16 cellular contexts compared by ENCODE assay signal in the genomic region with DNA sequence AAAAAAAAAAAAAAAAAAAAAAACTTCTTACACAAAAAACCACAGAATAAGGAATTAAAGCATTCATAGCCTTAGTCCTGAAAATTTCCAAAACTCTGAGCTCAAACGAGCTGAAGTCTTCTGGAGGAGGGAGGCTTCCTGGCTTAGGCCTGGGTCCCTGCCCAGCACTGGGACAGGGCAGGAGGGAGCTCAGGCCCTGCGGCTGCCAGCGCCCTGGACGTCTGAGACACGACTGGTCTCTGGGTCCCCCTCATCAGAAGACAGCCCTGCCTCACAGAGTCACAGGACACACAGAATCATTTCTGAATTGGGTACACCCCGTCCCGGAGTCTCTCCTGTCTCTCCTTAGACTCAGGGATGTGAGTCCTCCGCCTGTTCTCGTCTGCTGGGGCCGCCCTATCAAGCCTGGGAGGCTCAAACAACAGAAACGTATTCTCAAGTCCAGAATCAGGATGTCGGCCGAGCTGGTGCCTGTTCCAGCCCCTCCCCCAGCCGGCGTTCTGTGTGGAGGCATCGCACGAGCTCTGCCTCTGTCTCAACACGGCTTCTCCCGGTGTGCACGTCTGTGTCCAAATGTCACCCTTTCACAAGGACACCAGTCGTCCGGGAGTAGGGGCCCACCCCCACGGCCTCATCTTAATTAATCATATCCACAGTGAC. TPM values are rescaled to one million over a fixed set of nuclear protein-coding genes. Genes with fewer than 3 reads are reported as not detected.
A peak's percentile ranks its signal among the peaks of the same experiment; 100 is the strongest.
DNase-seq lines count a peak whose midpoint lies in the region; TF ChIP-seq lines count a peak whose summit lies in the region.
"Had no signal": no experiment of that assay in that cellular context is flagged by ENCODE, and none has a peak within 500 bp of the region (broad histone marks: within the 10 kb centered on the region; RNA-seq: fewer than 3 reads in every experiment).

No MANE protein-coding gene starts in this region.

- no peak for DNase-seq in Caco-2
- peak; percentile 45 for DNase-seq in choroid plexus epithelial cell (ENCODE audit: low read depth)
- peak; percentile 68 for DNase-seq in right atrium auricular region (ENCODE audit: low spot score)
- peak; percentile 74 for DNase-seq in osteoblast (ENCODE audit: insufficient read length, low spot score, missing footprints)
- no peak for DNase-seq in activated CD4-positive, alpha-beta T cell treated with anti-CD3 and anti-CD28 coated beads, Interleukin-2, amount 50 U/mL, for 1 hour
- DNase-seq in HuH-7.5 (ENCODE audit: low spot score), result no peak
- DNase-seq in mesenteric fat pad (ENCODE audit: low spot score), result no peak
- DNase-seq in coronary artery (ENCODE audit: low spot score), result no peak
- DNase-seq: effector CD4-positive, alpha-beta T cell; NCI-H2029 treated with DMSO at 0.1 percent for 48 hours; NCI-H446 treated with DMSO at 0.1 percent for 48 hours had no signal

- 0 out of 2 replicates have a peak, but pooled peaks cover 3% of the 10 kb centered on the region for H3K9me3 ChIP-seq in Caco-2
- no peaks in the 10 kb centered on the region for H3K9me3 ChIP-seq in right atrium auricular region
- H3K9me3 ChIP-seq in osteoblast (ENCODE audit: low read depth, low read length), result no peaks in the 10 kb centered on the region
- H3K9me3 ChIP-seq: A549, thoracic aorta had no signal

- peaks cover 10% of the 10 kb centered on the region for H3K9me3 Mint-ChIP-seq in Caco-2 (ENCODE audit: unreplicated experiment)
- H3K9me3 Mint-ChIP-seq: activated T-helper 2 cell treated with anti-CD3 and anti-CD28 coated beads, Interferon-gamma antibody, Interleukin-2, Interleukin-4, amounts not matched to agents 10 μg/mL and 5 μg/mL and 100 μg/mL, durations not matched to agents 14 hours and 24 hours and 36 hours had no signal

- no peak overlapping the region for H3K4me3 Mint-ChIP-seq in Caco-2 (ENCODE audit: unreplicated experiment)

- H3K79me2 ChIP-seq in osteoblast (ENCODE audit: insufficient read depth, low read length), result no peaks in the 10 kb centered on the region
- H3K79me2 ChIP-seq: hepatocyte had no signal

- CTCF ChIA-PET in Caco-2 (lab: Charles Lee), result interaction anchor here (0.6 to 0.7 kb wide), 4 partner anchors 50 to 546 kb away, joined by 3 to 6 read pairs (median 4); no protein-coding TSS in a partner anchor

- no peaks in the 10 kb centered on the region for H3K4me1 Mint-ChIP-seq in Caco-2 (ENCODE audit: low read depth, unreplicated experiment)

- H3K4me3 ChIP-seq in Caco-2 (ENCODE audit: low read depth, low read length) (no peak overlapping the region), choroid plexus epithelial cell (ENCODE audit: low read depth, low read length) (no peak overlapping the region), right atrium auricular region (no peak overlapping the region), osteoblast (ENCODE audit: insufficient read depth, low read length) (no peak overlapping the region), coronary artery (no peak overlapping the region)
- H3K4me3 ChIP-seq: A549, hepatocyte, thoracic aorta had no signal

- H3K4me1 ChIP-seq in Caco-2 (no peaks in the 10 kb centered on the region), right atrium auricular region (peaks cover 0 to 46% of the 10 kb centered on the region in 2 donors), osteoblast (ENCODE audit: insufficient read depth, low read length) (no peaks in the 10 kb centered on the region)
- H3K4me1 ChIP-seq: A549, parathyroid adenoma had no signal

- H3K27me3 ChIP-seq in Caco-2 (replicated peaks; ENCODE audit: control insufficient read depth, insufficient read depth, low read length) (no peaks in the 10 kb centered on the region), right atrium auricular region (no peaks in the 10 kb centered on the region), osteoblast (ENCODE audit: insufficient read depth, low read length) (no peaks in the 10 kb centered on the region)
- H3K27me3 ChIP-seq: hepatocyte had no signal

- no peak overlapping the region for H2AFZ ChIP-seq in osteoblast (ENCODE audit: low read length)
- H2AFZ ChIP-seq: hepatocyte, parathyroid adenoma had no signal

- H3K36me3 ChIP-seq in Caco-2 (ENCODE audit: control insufficient read depth, insufficient read depth, low read length), result no peaks in the 10 kb centered on the region
- peaks cover 17% of the 10 kb centered on the region for H3K36me3 ChIP-seq in right atrium auricular region
- no peaks in the 10 kb centered on the region for H3K36me3 ChIP-seq in osteoblast (ENCODE audit: insufficient read depth, low read length)
- H3K36me3 ChIP-seq: thoracic aorta had no signal

- no peaks in the 10 kb centered on the region for H4K20me1 ChIP-seq in osteoblast (ENCODE audit: insufficient read depth, low read length)

- no TSS peak for BruUV-seq in Caco-2 (replicated peaks; lab: Mats Ljungman, UMichigan)

- no peaks in the 10 kb centered on the region for H3K27me3 Mint-ChIP-seq in Caco-2 (ENCODE audit: insufficient read depth, unreplicated experiment)

- no peak for TF ChIP-seq CTCF in Caco-2 (IDR thresholded peaks at IDR 0.05; ENCODE audit: insufficient read depth in 1 of 2, low read depth in 1 of 2, low read length in 1 of 2, severe bottlenecking in 1 of 2, unreplicated experiment in 1 of 2)
- no peak for TF ChIP-seq CTCF in choroid plexus epithelial cell (conservative IDR thresholded peaks at IDR 0.05; ENCODE audit: low read depth, low read length)
- no peak for TF ChIP-seq CTCF in right atrium auricular region (IDR thresholded peaks at IDR 0.05)
- TF ChIP-seq CTCF in osteoblast (IDR thresholded peaks at IDR 0.05; ENCODE audit: extremely low read depth, low read depth, low read length), result no peak
- TF ChIP-seq CTCF in coronary artery (IDR thresholded peaks at IDR 0.05), result no peak

- H3K27ac Mint-ChIP-seq in Caco-2 (ENCODE audit: unreplicated experiment), result peak overlapping the region; percentile 15
- H3K27ac Mint-ChIP-seq: activated T-helper 2 cell treated with anti-CD3 and anti-CD28 coated beads, Interferon-gamma antibody, Interleukin-2, Interleukin-4, amounts not matched to agents 10 μg/mL and 5 μg/mL and 100 μg/mL, durations not matched to agents 14 hours and 24 hours and 36 hours had no signal

- H3K27ac ChIP-seq in right atrium auricular region (peak overlapping the region; percentile 66 to 69), osteoblast (ENCODE audit: low read depth, low read length) (no peak overlapping the region), coronary artery (peak overlapping the region in 1 of 2 donors; percentile 2)
- H3K27ac ChIP-seq: A549, hepatocyte, parathyroid adenoma, thoracic aorta had no signal

- POLR2A ChIA-PET in Caco-2 (lab: Charles Lee), result no interaction called here

- H3K36me3 Mint-ChIP-seq in Caco-2 (ENCODE audit: insufficient read depth, unreplicated experiment), result no peaks in the 10 kb centered on the region

- no peak overlapping the region for H3K4me2 ChIP-seq in osteoblast (ENCODE audit: insufficient read depth, low read length)
- H3K4me2 ChIP-seq: A549, hepatocyte had no signal

- intact Hi-C loops in Caco-2 (cut with micrococcal nuclease; ENCODE audit: unreplicated experiment), result no loop called here

RNA-seq across cellular contexts. Expression of gene ZBTB46, which starts 39.4 kb away (rescaled TPM):
- total RNA-seq in Caco-2 (2022), result 9.1 and 9.5 TPM in 2 replicates
- 10 to 100 TPM; 12.2 to 17.8 TPM for total RNA-seq in right atrium auricular region
- total RNA-seq in osteoblast, result under 0.01 and 0.36 TPM in 2 replicates
- 34.7 TPM for total RNA-seq in mesenteric fat pad

RNA-seq across cellular contexts. Expression of gene SLC2A4RG, which starts 52.1 kb away (rescaled TPM):
- total RNA-seq in Caco-2 (2022) (211 and 234 TPM in 2 replicates), right atrium auricular region (10 to 100 TPM; 30.1 to 30.7 TPM), osteoblast (27.5 and 29.5 TPM in 2 replicates), mesenteric fat pad (62.0 TPM)

RNA-seq across cellular contexts. Expression of gene LIME1, which starts 55.2 kb away (rescaled TPM):
- 18.8 and 23.5 TPM in 2 replicates for total RNA-seq in Caco-2 (2022)
- 1 to 10 TPM; 2.4 to 2.5 TPM for total RNA-seq in right atrium auricular region
- total RNA-seq in osteoblast, result 1.8 and 2.9 TPM in 2 replicates
- total RNA-seq in mesenteric fat pad, result 6.5 TPM

Comparison
In these comparisons a context has a peak if more than half of its experiments do, and no peak if none do; other contexts are left out.
1. DNase-seq: peak in choroid plexus epithelial cell (single experiment), right atrium auricular region (single experiment) and osteoblast (single experiment); none in Caco-2 (0 of 2), activated CD4-positive, alpha-beta T cell treated with anti-CD3 and anti-CD28 coated beads, Interleukin-2, amount 50 U/mL, for 1 hour (single experiment), HuH-7.5 (single experiment), mesenteric fat pad (single experiment) and coronary artery (single experiment).